Comparison of ENCODE assay signal across 16 cellular contexts in the genomic region with DNA sequence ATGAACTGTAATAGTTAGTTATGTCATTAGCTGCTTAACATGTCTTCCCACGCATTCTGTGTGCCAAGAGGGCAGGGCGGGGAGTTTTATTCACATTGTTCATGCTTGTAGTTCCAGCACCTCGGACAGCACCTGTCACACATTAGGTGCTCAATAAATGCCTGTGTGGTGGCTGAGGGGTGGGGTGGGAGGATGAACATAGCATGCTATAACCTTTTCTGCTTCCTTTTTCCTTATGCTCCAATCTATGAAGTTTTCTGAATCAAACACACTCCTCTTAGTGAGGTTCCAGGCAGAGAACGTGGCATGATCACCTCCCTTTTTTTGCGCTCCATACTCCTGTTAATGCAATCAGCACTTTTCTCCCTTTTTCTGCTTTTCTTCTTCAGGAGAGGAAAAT. TPM values are rescaled to one million over a fixed set of nuclear protein-coding genes. Genes with fewer than 3 reads are reported as not detected.
A peak's percentile ranks its signal among the peaks of the same experiment; 100 is the strongest.
DNase-seq lines count a peak whose midpoint lies in the region; ATAC-seq, FAIRE-seq and TF ChIP-seq lines count a peak whose summit lies in the region.
"Had no signal": no experiment of that assay in that cellular context is flagged by ENCODE, and none has a peak within 500 bp of the region (broad histone marks: within the 10 kb centered on the region; RNA-seq: fewer than 3 reads in every experiment).

No MANE protein-coding gene starts in this region.

- no peak overlapping the region for H2AFZ ChIP-seq in osteoblast (ENCODE audit: low read length)

- ATAC-seq in GM18861 (IDR thresholded peaks at IDR 0.05; ENCODE audit: unreplicated experiment) (no peak), HG03442 (IDR thresholded peaks at IDR 0.05; ENCODE audit: unreplicated experiment) (no peak), HG03457 (IDR thresholded peaks at IDR 0.05; ENCODE audit: unreplicated experiment) (no peak)
- ATAC-seq: CD8-positive, alpha-beta T cell; Panc1 had no signal

- H3K4me3 ChIP-seq in bronchial epithelial cell (ENCODE audit: low read depth, low read length) = no peak overlapping the region
- H3K4me3 ChIP-seq in osteoblast (ENCODE audit: insufficient read depth, low read length) = no peak overlapping the region

- no peak for FAIRE-seq in bronchial epithelial cell (lab: Jason Lieb, UNC)

- H3K4me2 ChIP-seq in osteoblast (ENCODE audit: insufficient read depth, low read length) = no peak overlapping the region

- TF ChIP-seq CTCF in bronchial epithelial cell (IDR thresholded peaks at IDR 0.05; ENCODE audit: insufficient read depth, low read length, severe bottlenecking) (no peak), osteoblast (IDR thresholded peaks at IDR 0.05; ENCODE audit: extremely low read depth, low read depth, low read length) (no peak)

- no peaks in the 10 kb centered on the region for H3K36me3 ChIP-seq in bronchial epithelial cell (ENCODE audit: control insufficient read depth, insufficient read depth, low read length)
- no peaks in the 10 kb centered on the region for H3K36me3 ChIP-seq in osteoblast (ENCODE audit: insufficient read depth, low read length)

- H3K27me3 ChIP-seq in bronchial epithelial cell (ENCODE audit: control insufficient read depth, insufficient read depth, low read length) (no peaks in the 10 kb centered on the region), osteoblast (ENCODE audit: insufficient read depth, low read length) (peaks cover 9% of the 10 kb centered on the region)

- H3K79me2 ChIP-seq in osteoblast (ENCODE audit: insufficient read depth, low read length) = no peaks in the 10 kb centered on the region

- DNase-seq in Daoy (ENCODE audit: low read depth) (peak; percentile 30), RKO (ENCODE audit: low spot score) (peak; percentile 16), bronchial epithelial cell (ENCODE audit: low read depth) (peak; percentile 15), osteoblast (ENCODE audit: insufficient read length, low spot score, missing footprints) (peak; percentile 55)
- DNase-seq: CD8-positive, alpha-beta T cell; KBM-7; NCI-H1092; NCI-H1694; NCI-H2107; NCI-H226; NCI-H748 treated with DMSO at 0.1 percent for 48 hours; SHP77 had no signal

- no peaks in the 10 kb centered on the region for H3K9me3 ChIP-seq in osteoblast (ENCODE audit: low read depth, low read length)

- no peaks in the 10 kb centered on the region for H3K4me1 ChIP-seq in osteoblast (ENCODE audit: insufficient read depth, low read length)

- H3K27ac ChIP-seq in osteoblast (ENCODE audit: low read depth, low read length) = no peak overlapping the region

- H4K20me1 ChIP-seq in osteoblast (ENCODE audit: insufficient read depth, low read length) = no peaks in the 10 kb centered on the region

RNA-seq across cellular contexts. Expression of gene PTPRS, which starts 15.8 kb away (rescaled TPM):
- 38.9 and 43.9 TPM in 2 replicates for total RNA-seq in Daoy (2014; rRNA removed; shearing (Covaris generic))
- total RNA-seq in bronchial epithelial cell (7.4 and 10.3 TPM in 2 replicates), osteoblast (218 and 227 TPM in 2 replicates)
